ENCODE assay signal across 8 cellular contexts in the genomic region with DNA sequence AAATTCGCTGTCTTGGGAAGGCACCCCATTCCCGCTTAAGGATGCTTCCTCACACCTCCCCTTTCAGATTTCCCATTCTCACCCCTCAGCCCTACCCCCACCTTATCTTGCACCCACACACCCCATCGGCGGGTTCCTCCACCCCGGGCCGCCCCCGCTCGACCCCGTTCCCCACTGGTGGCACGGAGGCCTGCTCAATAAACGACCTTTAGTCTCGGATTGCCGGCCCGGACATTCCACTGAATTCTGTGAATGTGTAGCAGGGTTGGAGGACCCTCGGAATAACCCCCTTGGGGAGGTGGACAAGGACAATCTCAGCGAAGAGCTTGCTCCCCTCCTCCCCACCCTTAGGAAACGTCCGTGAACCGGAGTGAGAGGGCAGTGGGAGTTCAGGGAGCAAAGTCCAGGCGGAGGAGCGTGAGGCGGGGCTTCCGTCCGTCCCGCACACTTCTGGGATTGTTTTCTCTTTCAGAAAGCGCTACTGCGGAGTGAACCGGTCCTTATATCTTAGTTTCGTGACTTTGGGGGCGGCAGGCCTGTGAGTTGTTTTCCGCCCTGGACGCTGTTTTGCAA. TPM values are rescaled to one million over a fixed set of nuclear protein-coding genes. Genes with fewer than 3 reads are reported as not detected.
DNase-seq lines count a peak whose midpoint lies in the region; TF ChIP-seq lines count a peak whose summit lies in the region.

No MANE protein-coding gene starts in this region.

- intact Hi-C loops in adrenal gland (cut with DNase I) = no loop called here

- H3K36me3 ChIP-seq in HUES6 (ENCODE audit: control insufficient read depth, insufficient read depth, low read length) (peaks cover 10% of the 10 kb centered on the region), mucosa of rectum (ENCODE audit: control insufficient read depth in 2 of 2, insufficient read depth in 2 of 2, low read length in 2 of 2) (peaks cover 7 to 12% of the 10 kb centered on the region in 2 donors), adrenal gland (replicated peaks in 1 of 2) (peaks cover 0 to 12% of the 10 kb centered on the region in 2 donors)

- H3K9me3 ChIP-seq in HUES6 (ENCODE audit: control insufficient read depth, insufficient read depth, low read depth, low read length) (no peaks in the 10 kb centered on the region), mucosa of rectum (ENCODE audit: control insufficient read depth in 2 of 2, low read length in 2 of 2) (no peaks in the 10 kb centered on the region), adrenal gland (replicated peaks in 1 of 3) (no peaks in the 10 kb centered on the region)

- 24 to 43% (median 31%) methylated on average over 32 of the region's 32 CpGs for WGBS in adrenal gland, 4 donors

- H3K27ac ChIP-seq in 22Rv1 = peak overlapping the region; percentile 97
- H3K27ac ChIP-seq in HUES6 (ENCODE audit: low read depth, low read length) = no peak overlapping the region
- peak overlapping the region in 1 of 2 donors; percentile 80 for H3K27ac ChIP-seq in coronary artery
- H3K27ac ChIP-seq in mucosa of rectum (ENCODE audit: low read depth in 2 of 2, low read length in 2 of 2) = peak overlapping the region; percentile 86 to 91
- H3K27ac ChIP-seq in adrenal gland = peak overlapping the region in 2 of 5 donors; percentile 50 to 83

- H3K4me1 ChIP-seq in HUES6 (ENCODE audit: control insufficient read depth, insufficient read depth, low read length) (peaks cover 54% of the 10 kb centered on the region), mucosa of rectum (ENCODE audit: control insufficient read depth in 2 of 2, insufficient read depth in 2 of 2, low read length in 2 of 2) (peaks cover 54% of the 10 kb centered on the region in 2 donors), adrenal gland (replicated peaks in 1 of 2) (peaks cover 19 to 65% of the 10 kb centered on the region in 2 donors)

- H3K4me3 ChIP-seq in HUES6 (ENCODE audit: low read depth, low read length) (peak overlapping the region; percentile 72), coronary artery (peak overlapping the region; percentile 82), mucosa of rectum (ENCODE audit: low read length in 2 of 2) (peak overlapping the region; percentile 85 to 90), adrenal gland (peak overlapping the region in 2 of 4 donors; percentile 34 to 68)

- peak overlapping the region; percentile 70 for H3K9ac ChIP-seq in HUES6 (ENCODE audit: low read length)
- peak overlapping the region; percentile 92 to 94 for H3K9ac ChIP-seq in mucosa of rectum (ENCODE audit: low read depth in 1 of 2, low read length in 2 of 2)

- H3K27me3 ChIP-seq in HUES6 (ENCODE audit: control insufficient read depth, insufficient read depth, low read length) = peaks cover 82% of the 10 kb centered on the region
- peaks cover 14 to 31% of the 10 kb centered on the region in 2 donors for H3K27me3 ChIP-seq in mucosa of rectum (ENCODE audit: control insufficient read depth in 2 of 2, insufficient read depth in 2 of 2, low read length in 2 of 2)
- H3K27me3 ChIP-seq in adrenal gland = peaks cover 39% of the 10 kb centered on the region

- TF ChIP-seq POLR2A in adrenal gland (IDR thresholded peaks at IDR 0.05) = no peak

- TF ChIP-seq CTCF in 22Rv1 (IDR thresholded peaks at IDR 0.05) = no peak
- no peak for TF ChIP-seq CTCF in coronary artery (IDR thresholded peaks at IDR 0.05)
- no peak for TF ChIP-seq CTCF in adrenal gland (IDR thresholded peaks at IDR 0.05)

- DNase-seq in coronary artery (ENCODE audit: low spot score) (peak; percentile 68), midbrain (lab: John Stamatoyannopoulos, UW) (no peak), 8988T (no peak), adrenal gland (no peak), mesenteric fat pad (ENCODE audit: low spot score) (no peak)

RNA-seq across cellular contexts. Expression of gene LBX2, which starts 2.8 kb away (rescaled TPM):
- total RNA-seq in adrenal gland (1 to 10 TPM in 2 of 8 donors, under 1 TPM in 5, not detected in 1; 0.18 to 2.0 (median 0.84) TPM), mesenteric fat pad (2.6 TPM)
- polyA plus RNA-seq in adrenal gland = under 1 TPM in 2 of 3 donors, not detected in 1; 0.40 to 0.72 TPM

RNA-seq across cellular contexts. Expression of gene PCGF1, which starts 5.3 kb away (rescaled TPM):
- 10 to 100 TPM; 15.4 to 38.9 (median 20.6) TPM for total RNA-seq in adrenal gland
- polyA plus RNA-seq in adrenal gland = 10 to 100 TPM; 35.4 to 38.3 (median 37.2) TPM
- 22.1 TPM for total RNA-seq in mesenteric fat pad

RNA-seq across cellular contexts. Expression of gene TLX2, which starts 12.0 kb away (rescaled TPM):
- total RNA-seq in adrenal gland = 1 to 10 TPM in 3 of 8 donors, under 1 TPM in 1, not detected in 4; 0.46 to 3.9 (median 3.7) TPM
- 10 to 100 TPM in 1 of 3 donors, 1 to 10 TPM in 1, under 1 TPM in 1; 0.75 to 22.8 (median 3.2) TPM for polyA plus RNA-seq in adrenal gland
- total RNA-seq in mesenteric fat pad = not detected

RNA-seq across cellular contexts. Expression of gene TTC31, which starts 19.4 kb away (rescaled TPM):
- total RNA-seq in adrenal gland (10 to 100 TPM; 12.6 to 38.6 (median 21.5) TPM), mesenteric fat pad (16.8 TPM)
- polyA plus RNA-seq in adrenal gland = 10 to 100 TPM; 11.1 to 35.3 (median 21.7) TPM

RNA-seq across cellular contexts. Expression of gene CCDC142, which starts 19.4 kb away (rescaled TPM):
- 10 to 100 TPM in 6 of 8 donors, 1 to 10 TPM in 2; 7.4 to 46.0 (median 13.3) TPM for total RNA-seq in adrenal gland
- 10 to 100 TPM in 1 of 3 donors, 1 to 10 TPM in 2; 3.2 to 17.5 (median 4.6) TPM for polyA plus RNA-seq in adrenal gland
- total RNA-seq in mesenteric fat pad = 9.1 TPM
